ENCODE assay signal across 17 cellular contexts in genomic region chr2:218278531-218279360, GRCh38. TPM values are rescaled to one million over a fixed set of nuclear protein-coding genes. Genes with fewer than 3 reads are reported as not detected.
DNase-seq lines count a peak whose midpoint lies in the region; ATAC-seq and TF ChIP-seq lines count a peak whose summit lies in the region.
"Had no signal": no experiment of that assay in that cellular context is flagged by ENCODE, and none has a peak within 500 bp of the region (broad histone marks: within the 10 kb centered on the region; RNA-seq: fewer than 3 reads in every experiment).

No MANE protein-coding gene starts in this region.

- intact Hi-C loops in CD4-positive, alpha-beta T cell (cut with DNase I, micrococcal nuclease): no loop called here

- H3K9me3 ChIP-seq in CD4-positive, alpha-beta T cell (ENCODE audit: control insufficient read depth, low read length): no peaks in the 10 kb centered on the region
- H3K9me3 ChIP-seq in T-helper 17 cell (ENCODE audit: control insufficient read depth, low read length, poor library complexity, severe bottlenecking) (no peaks in the 10 kb centered on the region), neutrophil (no peaks in the 10 kb centered on the region)
- H3K9me3 ChIP-seq: right atrium auricular region, SJCRH30 had no signal

- H3K27me3 Mint-ChIP-seq in CD4-positive, alpha-beta T cell: no peaks in the 10 kb centered on the region
- H3K27me3 Mint-ChIP-seq in T-helper 17 cell: no peaks in the 10 kb centered on the region

- CTCF ChIA-PET in CD4-positive, alpha-beta T cell (lab: Charles Lee): no interaction called here

- H3K27ac Mint-ChIP-seq in CD4-positive, alpha-beta T cell: peak overlapping the region; percentile 78
- H3K27ac Mint-ChIP-seq in T-helper 17 cell: peak overlapping the region; percentile 8

- H3K4me1 ChIP-seq in neutrophil (ENCODE audit: control insufficient read depth in 1 of 2, insufficient read depth in 1 of 2, low read depth in 1 of 2, low read length in 1 of 2): peaks cover 11 to 20% of the 10 kb centered on the region in 2 experiments
- H3K4me1 ChIP-seq: SJCRH30 had no signal

- peaks cover 43% of the 10 kb centered on the region for H3K4me1 Mint-ChIP-seq in CD4-positive, alpha-beta T cell (ENCODE audit: low read depth)
- peaks cover 25% of the 10 kb centered on the region for H3K4me1 Mint-ChIP-seq in T-helper 17 cell

- no peak for ATAC-seq in CD4-positive, alpha-beta T cell (ENCODE audit: poor library complexity)
- ATAC-seq in T-helper 17 cell: no peak
- ATAC-seq in GM18907 (IDR thresholded peaks at IDR 0.05; ENCODE audit: unreplicated experiment): no peak
- ATAC-seq in HG02885 (IDR thresholded peaks at IDR 0.05; ENCODE audit: poor library complexity, unreplicated experiment): no peak

- H3K4me3 Mint-ChIP-seq in CD4-positive, alpha-beta T cell: no peak overlapping the region
- no peak overlapping the region for H3K4me3 Mint-ChIP-seq in T-helper 17 cell

- H3K27me3 ChIP-seq in CD4-positive, alpha-beta T cell (ENCODE audit: control insufficient read depth, insufficient read depth, low read length): no peaks in the 10 kb centered on the region
- no peaks in the 10 kb centered on the region for H3K27me3 ChIP-seq in neutrophil
- H3K27me3 ChIP-seq: right atrium auricular region, SJCRH30 had no signal

- DNase-seq in CD4-positive, alpha-beta T cell: no peak
- no peak for DNase-seq in T-helper 17 cell
- no peak for DNase-seq in superior temporal gyrus (ENCODE audit: extremely low spot score)
- DNase-seq: activated T-cell treated with anti-CD3 and anti-CD28 coated beads, Interleukin-2, amount 50 U/mL, for 1 hour; amniotic stem cell; C1 segment of cervical spinal cord; DND-41; MV-4-11; NCI-H2081 treated with DMSO at 0.1 percent for 48 hours; NCI-H524 treated with DMSO at 0.1 percent for 48 hours; OCI-M1; SJCRH30; T-helper 9 cell had no signal

- peaks cover 100% of the 10 kb centered on the region for H3K36me3 ChIP-seq in neutrophil

- peaks cover 84% of the 10 kb centered on the region for H3K36me3 Mint-ChIP-seq in CD4-positive, alpha-beta T cell (ENCODE audit: low read depth)
- H3K36me3 Mint-ChIP-seq in T-helper 17 cell (ENCODE audit: low read depth): peaks cover 16% of the 10 kb centered on the region

- peak overlapping the region; percentile 45 for H3K27ac ChIP-seq in CD4-positive, alpha-beta T cell (ENCODE audit: low read depth, low read length)
- H3K27ac ChIP-seq in neutrophil: peak overlapping the region; percentile 3
- H3K27ac ChIP-seq: right atrium auricular region, SJCRH30 had no signal

- no peak overlapping the region for H3K4me3 ChIP-seq in neutrophil (ENCODE audit: low read depth in 1 of 2, low read length in 1 of 2)
- H3K4me3 ChIP-seq: right atrium auricular region, SJCRH30 had no signal

- no peaks in the 10 kb centered on the region for H3K9me3 Mint-ChIP-seq in CD4-positive, alpha-beta T cell

- POLR2A ChIA-PET in CD4-positive, alpha-beta T cell (lab: Charles Lee): no interaction called here

- TF ChIP-seq CTCF in CD4-positive, alpha-beta T cell (IDR thresholded peaks at IDR 0.05): no peak
- no peak for TF ChIP-seq CTCF in neutrophil (IDR thresholded peaks at IDR 0.05)

RNA-seq across cellular contexts. Expression of gene PNKD, which starts 8.4 kb away (rescaled TPM):
- total RNA-seq in CD4-positive, alpha-beta T cell: 10 to 100 TPM in 1 of 2 experiments, 1 to 10 TPM in 1; 9.2 to 10.6 TPM
- total RNA-seq in T-helper 17 cell: 10 to 100 TPM; 21.1 to 31.2 TPM

RNA-seq across cellular contexts. Expression of gene AAMP, which starts 8.8 kb away (rescaled TPM):
- 10 to 100 TPM; 40.2 to 42.5 TPM for total RNA-seq in CD4-positive, alpha-beta T cell
- 10 to 100 TPM; 46.8 to 47.0 TPM for total RNA-seq in T-helper 17 cell

RNA-seq across cellular contexts. Expression of gene TMBIM1, which starts 13.6 kb away (rescaled TPM):
- 100 to 1,000 TPM in 1 of 2 experiments, 10 to 100 TPM in 1; 99.2 to 102 TPM for total RNA-seq in CD4-positive, alpha-beta T cell
- total RNA-seq in T-helper 17 cell: 100 to 1,000 TPM in 1 of 2 donors, 10 to 100 TPM in 1; 97.4 to 121 TPM

RNA-seq across cellular contexts. Expression of gene GPBAR1, which starts 17.9 kb away (rescaled TPM):
- 1 to 10 TPM; 1.6 to 1.8 TPM for total RNA-seq in CD4-positive, alpha-beta T cell
- 1 to 10 TPM; 1.5 to 2.7 TPM for total RNA-seq in T-helper 17 cell
